Comparison of ENCODE assay signal across 8 cellular contexts in the genomic region with DNA sequence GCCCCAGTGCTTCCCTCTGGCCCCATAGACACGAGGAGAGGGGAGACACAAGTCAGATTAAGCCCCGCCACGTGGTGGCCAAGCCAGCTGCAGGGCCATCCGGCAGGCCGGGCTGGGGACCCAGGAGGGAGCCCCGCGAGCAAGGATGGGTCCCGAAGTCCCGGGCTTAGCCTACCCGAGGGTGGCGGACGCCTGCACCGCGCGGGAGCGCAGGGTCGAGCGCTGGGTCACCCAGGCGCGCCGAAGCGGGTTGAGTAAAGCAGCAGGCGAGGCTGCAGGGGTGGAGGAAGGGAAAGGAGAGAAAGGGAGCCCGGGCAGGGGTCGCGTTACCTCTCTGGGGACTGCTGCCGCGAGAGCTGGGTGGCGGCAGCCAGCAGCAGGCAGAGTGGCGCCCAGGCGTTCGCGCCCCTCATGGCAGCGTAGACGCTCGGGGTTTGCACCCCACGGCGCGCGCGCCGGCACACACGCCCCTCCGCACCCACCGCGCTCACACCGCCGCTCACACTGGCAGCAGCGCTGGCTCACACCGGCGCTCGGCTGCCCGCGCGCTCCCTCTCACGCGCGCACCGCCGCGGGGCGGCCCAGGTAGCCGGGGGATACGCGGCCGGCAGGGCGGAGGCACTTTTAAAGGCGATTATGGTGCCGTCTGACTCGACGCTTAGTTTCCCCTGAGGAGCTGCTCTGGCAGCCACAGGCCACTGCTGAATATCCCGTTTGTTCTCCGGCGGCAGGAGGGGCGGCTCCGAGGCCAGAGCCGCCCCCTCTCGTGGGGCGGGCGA. TPM values are rescaled to one million over a fixed set of nuclear protein-coding genes. Genes with fewer than 3 reads are reported as not detected.
A peak's percentile ranks its signal among the peaks of the same experiment; 100 is the strongest.
DNase-seq lines count a peak whose midpoint lies in the region; ATAC-seq and TF ChIP-seq lines count a peak whose summit lies in the region.

A gene with protein sequence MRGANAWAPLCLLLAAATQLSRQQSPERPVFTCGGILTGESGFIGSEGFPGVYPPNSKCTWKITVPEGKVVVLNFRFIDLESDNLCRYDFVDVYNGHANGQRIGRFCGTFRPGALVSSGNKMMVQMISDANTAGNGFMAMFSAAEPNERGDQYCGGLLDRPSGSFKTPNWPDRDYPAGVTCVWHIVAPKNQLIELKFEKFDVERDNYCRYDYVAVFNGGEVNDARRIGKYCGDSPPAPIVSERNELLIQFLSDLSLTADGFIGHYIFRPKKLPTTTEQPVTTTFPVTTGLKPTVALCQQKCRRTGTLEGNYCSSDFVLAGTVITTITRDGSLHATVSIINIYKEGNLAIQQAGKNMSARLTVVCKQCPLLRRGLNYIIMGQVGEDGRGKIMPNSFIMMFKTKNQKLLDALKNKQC (minus strand): TSS at position 600 of the 779 bp plus-strand sequence. CDS start 187 bp downstream, at position 413.

- H3K9me3 ChIP-seq in SJCRH30 (replicated peaks), result no peaks in the 10 kb centered on the region

- ATAC-seq in HG02885 (IDR thresholded peaks at IDR 0.05; ENCODE audit: poor library complexity, unreplicated experiment) (peak; percentile 54), left lobe of liver (peak; percentile 89), HG03378 (IDR thresholded peaks at IDR 0.05; ENCODE audit: unreplicated experiment) (no peak)
- ATAC-seq in stimulated activated memory B cell treated with anti-CD40 and anti-IgM and Interleukin-4, amounts not matched to agents 10 μg/mL and 1 μg/mL and 100 μg/mL, for 72 hours, result peak; percentile 56

- no TSS peak for BruUV-seq in Calu3 (replicated peaks; lab: Mats Ljungman, UMichigan)

- H3K4me1 Mint-ChIP-seq in Calu3 (ENCODE audit: low read depth, unreplicated experiment) (peaks cover 15% of the 10 kb centered on the region), chondrocyte (ENCODE audit: low read depth) (peaks cover 15% of the 10 kb centered on the region)
- peaks cover 7% of the 10 kb centered on the region for H3K4me1 Mint-ChIP-seq in stimulated activated memory B cell treated with anti-CD40 and anti-IgM and Interleukin-4, amounts not matched to agents 10 μg/mL and 1 μg/mL and 100 μg/mL, for 72 hours

- no peaks in the 10 kb centered on the region; the same call in none of the 2 replicates for H3K4me1 ChIP-seq in SJCRH30

- peaks cover 8% of the 10 kb centered on the region for H3K27me3 Mint-ChIP-seq in Calu3 (ENCODE audit: unreplicated experiment)
- no peaks in the 10 kb centered on the region for H3K27me3 Mint-ChIP-seq in chondrocyte (ENCODE audit: low read depth)
- peaks cover 52% of the 10 kb centered on the region for H3K27me3 Mint-ChIP-seq in stimulated activated memory B cell treated with anti-CD40 and anti-IgM and Interleukin-4, amounts not matched to agents 10 μg/mL and 1 μg/mL and 100 μg/mL, for 72 hours

- CTCF ChIA-PET in Calu3 (lab: Charles Lee), result interaction anchor here (0.8 to 2.2 kb wide), 7 partner anchors 9 to 60 kb away, joined by 3 to 7 read pairs (median 4); no protein-coding TSS in a partner anchor

- H3K9me3 Mint-ChIP-seq in Calu3 (ENCODE audit: low read depth, unreplicated experiment) (no peaks in the 10 kb centered on the region), chondrocyte (ENCODE audit: low read depth) (no peaks in the 10 kb centered on the region)
- no peaks in the 10 kb centered on the region for H3K9me3 Mint-ChIP-seq in stimulated activated memory B cell treated with anti-CD40 and anti-IgM and Interleukin-4, amounts not matched to agents 10 μg/mL and 1 μg/mL and 100 μg/mL, for 72 hours

- TF ChIP-seq CTCF in Calu3 (IDR thresholded peaks at IDR 0.05; ENCODE audit: unreplicated experiment) (no peak), chondrocyte (IDR thresholded peaks at IDR 0.05) (peak; percentile 42)

- peak within 1 kb of the TSS; percentile 68 for H3K4me3 ChIP-seq in SJCRH30

- H3K27ac ChIP-seq in SJCRH30, result peak within 1 kb of the TSS; percentile 56

- DNase-seq in Calu3, result peak; percentile 62
- DNase-seq in SJCRH30, result peak; percentile 64 to 71
- no peak for DNase-seq in chondrocyte (ENCODE audit: low spot score)
- DNase-seq in left lobe of liver (ENCODE audit: low spot score), result peak; percentile 55
- no peak for DNase-seq in GF-D8 (lab: John Stamatoyannopoulos, UW)

- H3K27ac Mint-ChIP-seq in Calu3 (ENCODE audit: unreplicated experiment) (peak within 1 kb of the TSS; percentile 67), chondrocyte (ENCODE audit: unreplicated experiment) (peak within 1 kb of the TSS; percentile 17)
- H3K27ac Mint-ChIP-seq in stimulated activated memory B cell treated with anti-CD40 and anti-IgM and Interleukin-4, amounts not matched to agents 10 μg/mL and 1 μg/mL and 100 μg/mL, for 72 hours, result no peak within 1 kb of the TSS

- peaks cover 7% of the 10 kb centered on the region; the same call in 1 of the 2 replicates for H3K27me3 ChIP-seq in SJCRH30

- peak within 1 kb of the TSS; percentile 98 for H3K4me3 Mint-ChIP-seq in Calu3 (ENCODE audit: low read depth, unreplicated experiment)
- H3K4me3 Mint-ChIP-seq in chondrocyte (ENCODE audit: unreplicated experiment), result peak within 1 kb of the TSS; percentile 77
- H3K4me3 Mint-ChIP-seq in stimulated activated memory B cell treated with anti-CD40 and anti-IgM and Interleukin-4, amounts not matched to agents 10 μg/mL and 1 μg/mL and 100 μg/mL, for 72 hours, result peak within 1 kb of the TSS; percentile 70

- H3K36me3 ChIP-seq in SJCRH30, result no peaks in the 10 kb centered on the region

- intact Hi-C loops in Calu3 (cut with micrococcal nuclease; ENCODE audit: unreplicated experiment), result loop anchor here (1.0 kb wide), 1 partner anchor 35 kb away; no protein-coding TSS in a partner anchor

- H3K36me3 Mint-ChIP-seq in Calu3 (ENCODE audit: insufficient read depth, unreplicated experiment) (peaks cover 18% of the 10 kb centered on the region), chondrocyte (ENCODE audit: low read depth) (no peaks in the 10 kb centered on the region)
- H3K36me3 Mint-ChIP-seq in stimulated activated memory B cell treated with anti-CD40 and anti-IgM and Interleukin-4, amounts not matched to agents 10 μg/mL and 1 μg/mL and 100 μg/mL, for 72 hours, result no peaks in the 10 kb centered on the region

RNA-seq across cellular contexts. Expression of the gene that starts here (rescaled TPM):
- total RNA-seq in Calu3 (2022), result 5.6 and 9.6 TPM in 2 replicates
- 12.3 and 16.7 TPM in 2 replicates for total RNA-seq in SJCRH30 (2014; rRNA removed; shearing (Covaris generic))
- total RNA-seq in chondrocyte, result 2.6 to 9.3 TPM (median 2.7 TPM) in 3 replicates
- 8.2 TPM for total RNA-seq in left lobe of liver

Comparison
In these comparisons a context has a peak if more than half of its experiments do, and no peak if none do; other contexts are left out.
1. DNase-seq: peak in Calu3 (single experiment), SJCRH30 (2 of 2) and left lobe of liver (single experiment); none in chondrocyte (single experiment) and GF-D8 (single experiment).
2. Peak in every context shown above with its lines, with median percentiles within 50 percentile points of each other: H3K4me3 Mint-ChIP-seq.